10 cellular contexts compared by ENCODE assay signal in genomic region chr6:156699017-156699421, GRCh38.
DNase-seq lines count a peak whose midpoint lies in the region; ATAC-seq, FAIRE-seq and TF ChIP-seq lines count a peak whose summit lies in the region.
"Had no signal": no experiment of that assay in that cellular context is flagged by ENCODE, and none has a peak within 500 bp of the region (broad histone marks: within the 10 kb centered on the region; RNA-seq: fewer than 3 reads in every experiment).

No MANE protein-coding gene starts in this region.

- peak; percentile 58 for DNase-seq in RCC 7860 (ENCODE audit: low spot score)
- DNase-seq in myocyte (ENCODE audit: low read depth), result peak; percentile 18
- no peak for DNase-seq in NCI-H1694 (lab: John Stamatoyannopoulos, UW)
- no peak for DNase-seq in activated CD4-positive, alpha-beta T cell treated with anti-CD3 and anti-CD28 coated beads for 48 hours
- DNase-seq in Caco-2, result no peak
- no peak for DNase-seq in sigmoid colon
- DNase-seq: activated naive CD8-positive, alpha-beta T cell treated with anti-CD3 and anti-CD28 coated beads, Interleukin-2, amount 10 ng/mL, durations not matched to agents 7 days and 5 days had no signal

- POLR2A ChIA-PET in Caco-2 (lab: Charles Lee), result no interaction called here

- TF ChIP-seq CTCF in Caco-2 (IDR thresholded peaks at IDR 0.05; ENCODE audit: insufficient read depth in 1 of 2, low read depth in 1 of 2, low read length in 1 of 2, severe bottlenecking in 1 of 2, unreplicated experiment in 1 of 2) (no peak), sigmoid colon (IDR thresholded peaks at IDR 0.05) (no peak)

- H3K27me3 ChIP-seq in Caco-2 (replicated peaks; ENCODE audit: control insufficient read depth, insufficient read depth, low read length), result no peaks in the 10 kb centered on the region
- no peaks in the 10 kb centered on the region for H3K27me3 ChIP-seq in sigmoid colon

- no peaks in the 10 kb centered on the region for H3K4me1 Mint-ChIP-seq in Caco-2 (ENCODE audit: low read depth, unreplicated experiment)

- no TSS peak for BruUV-seq in Caco-2 (replicated peaks; lab: Mats Ljungman, UMichigan)

- H3K27ac Mint-ChIP-seq in Caco-2 (ENCODE audit: unreplicated experiment), result no peak overlapping the region
- H3K27ac Mint-ChIP-seq: activated naive CD8-positive, alpha-beta T cell treated with anti-CD3 and anti-CD28 coated beads, Interleukin-2, amount 10 ng/mL, durations not matched to agents 7 days and 5 days had no signal

- peaks cover 7% of the 10 kb centered on the region for H3K27me3 Mint-ChIP-seq in Caco-2 (ENCODE audit: insufficient read depth, unreplicated experiment)

- TF ChIP-seq POLR2A in sigmoid colon (IDR thresholded peaks at IDR 0.05), result no peak

- ATAC-seq in GM18907 (IDR thresholded peaks at IDR 0.05; ENCODE audit: unreplicated experiment) (peak; percentile 43), HG02970 (IDR thresholded peaks at IDR 0.05; ENCODE audit: low FRiP score, unreplicated experiment) (peak; percentile 41)

- intact Hi-C loops in Caco-2 (cut with micrococcal nuclease; ENCODE audit: unreplicated experiment) (no loop called here), sigmoid colon (cut with DNase I) (no loop called here)

- TF ChIP-seq EP300 in sigmoid colon (IDR thresholded peaks at IDR 0.05), result no peak

- WGBS in sigmoid colon, 2 donors, result 80 to 88% methylated on average over 5 of the region's 5 CpGs

- FAIRE-seq in RCC 7860 (lab: Jason Lieb, UNC), result peak; percentile 92

- no peaks in the 10 kb centered on the region for H3K9me3 ChIP-seq in Caco-2
- no peaks in the 10 kb centered on the region for H3K9me3 ChIP-seq in sigmoid colon

- H3K36me3 ChIP-seq in Caco-2 (ENCODE audit: control insufficient read depth, insufficient read depth, low read length) (no peaks in the 10 kb centered on the region), sigmoid colon (no peaks in the 10 kb centered on the region)

- H3K27ac ChIP-seq in sigmoid colon, result no peak overlapping the region
- H3K27ac ChIP-seq: parathyroid adenoma had no signal

- H3K4me3 Mint-ChIP-seq in Caco-2 (ENCODE audit: unreplicated experiment), result no peak overlapping the region
- H3K4me3 Mint-ChIP-seq: activated naive CD8-positive, alpha-beta T cell treated with anti-CD3 and anti-CD28 coated beads, Interleukin-2, amount 10 ng/mL, durations not matched to agents 7 days and 5 days had no signal

- H3K4me3 ChIP-seq in Caco-2 (ENCODE audit: low read depth, low read length) (no peak overlapping the region), sigmoid colon (no peak overlapping the region)

- no peaks in the 10 kb centered on the region for H3K9me3 Mint-ChIP-seq in Caco-2 (ENCODE audit: unreplicated experiment)
- H3K9me3 Mint-ChIP-seq: activated naive CD8-positive, alpha-beta T cell treated with anti-CD3 and anti-CD28 coated beads, Interleukin-2, amount 10 ng/mL, durations not matched to agents 7 days and 5 days had no signal

- no peaks in the 10 kb centered on the region for H3K36me3 Mint-ChIP-seq in Caco-2 (ENCODE audit: insufficient read depth, unreplicated experiment)
- H3K36me3 Mint-ChIP-seq: activated naive CD8-positive, alpha-beta T cell treated with anti-CD3 and anti-CD28 coated beads, Interleukin-2, amount 10 ng/mL, durations not matched to agents 7 days and 5 days had no signal

- H3K4me1 ChIP-seq in Caco-2 (no peaks in the 10 kb centered on the region), sigmoid colon (no peaks in the 10 kb centered on the region)

- CTCF ChIA-PET in Caco-2 (lab: Charles Lee), result no interaction called here

Comparison
In these comparisons a context has a peak if more than half of its experiments do, and no peak if none do; other contexts are left out.
1. DNase-seq: peak in RCC 7860 (single experiment) and myocyte (single experiment); none in NCI-H1694 (single experiment), activated CD4-positive, alpha-beta T cell treated with anti-CD3 and anti-CD28 coated beads for 48 hours (single experiment), Caco-2 (0 of 2) and sigmoid colon (single experiment).